8 cellular contexts compared by ENCODE assay signal in genomic region chr5:140557136-140557805, GRCh38. TPM values are rescaled to one million over a fixed set of nuclear protein-coding genes. Genes with fewer than 3 reads are reported as not detected.
DNase-seq lines count a peak whose midpoint lies in the region; ATAC-seq and TF ChIP-seq lines count a peak whose summit lies in the region.

Gene SRA1, minus strand, starts transcription at chr5:140557473. Its CDS starts 21 bp downstream, at chr5:140557452.

- H3K27me3 ChIP-seq in Caco-2 (replicated peaks; ENCODE audit: control insufficient read depth, insufficient read depth, low read length) = no peaks in the 10 kb centered on the region

- H3K36me3 Mint-ChIP-seq in Caco-2 (ENCODE audit: insufficient read depth, unreplicated experiment) = peaks cover 56% of the 10 kb centered on the region
- H3K36me3 Mint-ChIP-seq in mesothelial cell of epicardium = peaks cover 5% of the 10 kb centered on the region

- H3K27ac Mint-ChIP-seq in Caco-2 (ENCODE audit: unreplicated experiment) = peak within 1 kb of the TSS; percentile 91
- peak within 1 kb of the TSS; percentile 96 for H3K27ac Mint-ChIP-seq in mesothelial cell of epicardium

- H3K36me3 ChIP-seq in Caco-2 (ENCODE audit: control insufficient read depth, insufficient read depth, low read length) = no peaks in the 10 kb centered on the region; the same call in 1 of the 2 replicates

- CTCF ChIA-PET in Caco-2 (lab: Charles Lee) = interaction anchor here (0.9 to 1.3 kb wide), 3 partner anchors 10 to 1007 kb away, joined by 3 to 10 read pairs (median 4); partner anchors contain the start of gene EIF4EBP3

- ATAC-seq in GM21367 (IDR thresholded peaks at IDR 0.05; ENCODE audit: unreplicated experiment) = peak; percentile 93

- peaks cover 35% of the 10 kb centered on the region for H3K4me1 Mint-ChIP-seq in Caco-2 (ENCODE audit: low read depth, unreplicated experiment)
- peaks cover 23% of the 10 kb centered on the region for H3K4me1 Mint-ChIP-seq in mesothelial cell of epicardium

- peaks cover 14% of the 10 kb centered on the region; the same call in 1 of the 2 replicates for H3K4me1 ChIP-seq in Caco-2

- no TSS peak for BruUV-seq in Caco-2 (replicated peaks; lab: Mats Ljungman, UMichigan)

- no peaks in the 10 kb centered on the region for H3K27me3 Mint-ChIP-seq in Caco-2 (ENCODE audit: insufficient read depth, unreplicated experiment)
- no peaks in the 10 kb centered on the region for H3K27me3 Mint-ChIP-seq in mesothelial cell of epicardium (ENCODE audit: low read depth)

- H3K9me3 ChIP-seq in Caco-2 = no peaks in the 10 kb centered on the region

- TF ChIP-seq CTCF in Caco-2 (IDR thresholded peaks at IDR 0.05; ENCODE audit: insufficient read depth in 1 of 2, low read depth in 1 of 2, low read length in 1 of 2, severe bottlenecking in 1 of 2, unreplicated experiment in 1 of 2) = peak in 1 of 2 experiments; percentile 1
- no peak for TF ChIP-seq CTCF in mesothelial cell of epicardium (IDR thresholded peaks at IDR 0.05; ENCODE audit: unreplicated experiment)

- intact Hi-C loops in Caco-2 (cut with micrococcal nuclease; ENCODE audit: unreplicated experiment) = loop anchor here (1.0 to 5.0 kb wide), 4 partner anchors 10 to 155 kb away; partner anchors contain the start of genes ANKHD1, EIF4EBP3, IK and NDUFA2

- DNase-seq in Caco-2 (peak; percentile 93 to 94), HT1080 (ENCODE audit: low read depth) (peak; percentile 88), NOMO-1 treated with dmso at 0.1 percent for 144 hours (lab: John Stamatoyannopoulos, UW; ENCODE audit: unreplicated experiment) (peak; percentile 94), mesothelial cell of epicardium (ENCODE audit: low spot score in 2 of 2, unreplicated experiment in 2 of 2) (peak; percentile 83 to 94)
- peak; percentile 63 for DNase-seq in activated CD8-positive, alpha-beta memory T cell treated with anti-CD3 and anti-CD28 coated beads, Interleukin-2, amount 50 U/mL, for 24 hours (ENCODE audit: extremely low read depth)
- DNase-seq in stimulated activated CD8-positive, alpha-beta memory T cell treated with anti-CD3 and anti-CD28 coated beads, Interleukin-15, amount 100 ng/mL, for 4 hours (ENCODE audit: low read depth in 2 of 2) = peak; percentile 63 to 69

- H3K4me3 ChIP-seq in Caco-2 (ENCODE audit: low read depth, low read length) = peak within 1 kb of the TSS; percentile 79

- in situ Hi-C loops in endometrial microvascular endothelial cells (cut with HindIII; ENCODE audit: inconsistent ontology term, low pct_unique_long_range_greater_than_20kb, low sequenced_read_pairs) = loop anchor here (25.0 kb wide), 1 partner anchor 220 kb away; the partner anchor contains the start of gene HBEGF

- H3K9me3 Mint-ChIP-seq in Caco-2 (ENCODE audit: unreplicated experiment) (no peaks in the 10 kb centered on the region), mesothelial cell of epicardium (no peaks in the 10 kb centered on the region)

- POLR2A ChIA-PET in Caco-2 (lab: Charles Lee) = interaction anchor here (0.5 to 1.6 kb wide), 12 partner anchors 10 to 179 kb away, joined by 3 to 29 read pairs (median 4); partner anchors contain the start of genes CD14, EIF4EBP3, HARS1 and HARS2

- H3K4me3 Mint-ChIP-seq in Caco-2 (ENCODE audit: unreplicated experiment) = peak within 1 kb of the TSS; percentile 87
- H3K4me3 Mint-ChIP-seq in mesothelial cell of epicardium = peak within 1 kb of the TSS; percentile 88

RNA-seq across cellular contexts. Expression of gene SRA1, which starts in this region (rescaled TPM):
- total RNA-seq in Caco-2 (2022) (44.0 and 50.3 TPM in 2 replicates), endometrial microvascular endothelial cells (ENCODE audit: inconsistent ontology term) (26.6 TPM), mesothelial cell of epicardium (34.9 to 37.5 TPM (median 37.0 TPM) in 3 replicates)
- 54.4 and 56.8 TPM in 2 replicates for total RNA-seq in HT1080 (2014; rRNA removed; shearing (Covaris generic))
- 35.2 and 55.7 TPM in 2 replicates for polyA plus RNA-seq in HT1080 (2015; cell fraction: cytosol; rRNA removed)
- 31.4 and 39.7 TPM in 2 replicates for polyA plus RNA-seq in HT1080 (2015; cell fraction: nucleus; rRNA removed)

Comparison
In these comparisons a context has a peak if more than half of its experiments do, and no peak if none do; other contexts are left out.
1. Peak in every context shown above with its lines: DNase-seq, ATAC-seq and H3K4me3 ChIP-seq.